Comparison of ENCODE assay signal across 30 cellular contexts in genomic region chr15:43943511-43943910, GRCh38.
A peak's percentile ranks its signal among the peaks of the same experiment; 100 is the strongest.
DNase-seq lines count a peak whose midpoint lies in the region; ATAC-seq and TF ChIP-seq lines count a peak whose summit lies in the region.
"Had no signal": no experiment of that assay in that cellular context is flagged by ENCODE, and none has a peak within 500 bp of the region (broad histone marks: within the 10 kb centered on the region; RNA-seq: fewer than 3 reads in every experiment).

No MANE protein-coding gene starts in this region.

- no peak for TF ChIP-seq CTCF in AG09309 (IDR thresholded peaks at IDR 0.05; ENCODE audit: control insufficient read depth, insufficient read depth, low read depth, low read length, missing control alignments)
- TF ChIP-seq CTCF in astrocyte of the spinal cord (IDR thresholded peaks at IDR 0.05; ENCODE audit: low read depth, low read length): no peak
- no peak for TF ChIP-seq CTCF in right lobe of liver (IDR thresholded peaks at IDR 0.05)
- no peak for TF ChIP-seq CTCF in colonic mucosa (IDR thresholded peaks at IDR 0.05)

- no peaks in the 10 kb centered on the region for H3K4me1 ChIP-seq in mesenchymal stem cell (ENCODE audit: control insufficient read depth, insufficient read depth, low read depth, low read length)
- no peaks in the 10 kb centered on the region for H3K4me1 ChIP-seq in right lobe of liver
- H3K4me1 ChIP-seq in colonic mucosa: no peaks in the 10 kb centered on the region
- H3K4me1 ChIP-seq: BE2C, HAP-1, suprapubic skin, upper lobe of left lung had no signal

- DNase-seq in AG09309 (ENCODE audit: low read depth): peak; percentile 29
- DNase-seq in HCEC 1CT: peak; percentile 66
- DNase-seq in astrocyte of the spinal cord (ENCODE audit: low read depth, low spot score): peak; percentile 51
- DNase-seq in mesenchymal stem cell: no peak
- no peak for DNase-seq in T-helper 2 cell
- no peak for DNase-seq in right lobe of liver
- no peak for DNase-seq in colonic mucosa
- DNase-seq: activated CD8-positive, alpha-beta T cell treated with anti-CD3 and anti-CD28 coated beads, Interleukin-2, amount 10 ng/mL, durations not matched to agents 7 days and 5 days; activated naive CD4-positive, alpha-beta T cell treated with anti-CD3 and anti-CD28 coated beads, Interleukin-2, amount 10 ng/mL, durations not matched to agents 7 days and 5 days; amniotic stem cell; BE2C; CD8-positive, alpha-beta T cell; foreskin melanocyte; kidney glomerular epithelial cell; MV-4-11; natural killer cell; NCI-H1436 treated with DMSO at 0.1 percent for 48 hours; NCI-H2081 treated with DMSO at 0.1 percent for 48 hours; NCI-H226; NCI-H69; occipital lobe; PC-3; Right ventricle myocardium superior; upper lobe of left lung had no signal

- TF ChIP-seq POLR2A in right lobe of liver (IDR thresholded peaks at IDR 0.05): no peak

- no peak overlapping the region for H3K23ac ChIP-seq in mesenchymal stem cell (ENCODE audit: low read length in 2 of 2)

- ATAC-seq in right lobe of liver: no peak
- no peak for ATAC-seq in HG02852 (IDR thresholded peaks at IDR 0.05; ENCODE audit: unreplicated experiment)
- ATAC-seq: activated CD8-positive, alpha-beta T cell treated with anti-CD3 and anti-CD28 coated beads, Interleukin-2, amount 10 ng/mL, durations not matched to agents 7 days and 5 days; activated T-helper 17 cell treated with anti-CD3 and anti-CD28 coated beads, Interleukin-2, amount 50 U/mL, for 72 hours; CD8-positive, alpha-beta T cell; natural killer cell; PC-3; stimulated activated memory B cell treated with anti-CD40 and anti-IgM and Interleukin-4, amounts not matched to agents 10 μg/mL and 1 μg/mL and 100 μg/mL, for 72 hours had no signal

- H2BK120ac ChIP-seq in mesenchymal stem cell (ENCODE audit: low read depth, low read length): no peak overlapping the region

- H3K27me3 ChIP-seq in mesenchymal stem cell (ENCODE audit: control insufficient read depth in 1 of 2, insufficient read depth in 1 of 2, low read length in 2 of 2) (no peaks in the 10 kb centered on the region), right lobe of liver (no peaks in the 10 kb centered on the region), colonic mucosa (no peaks in the 10 kb centered on the region)
- H3K27me3 ChIP-seq: BE2C, suprapubic skin, upper lobe of left lung had no signal

- H2AK5ac ChIP-seq in mesenchymal stem cell (ENCODE audit: low read length, severe bottlenecking): no peak overlapping the region

- H2BK15ac ChIP-seq in mesenchymal stem cell (ENCODE audit: low read depth, poor library complexity, severe bottlenecking): no peak overlapping the region

- no peak overlapping the region for H2AFZ ChIP-seq in mesenchymal stem cell (ENCODE audit: low read depth, low read length)

- H3K9me3 ChIP-seq in mesenchymal stem cell (ENCODE audit: control insufficient read depth, low read length) (no peaks in the 10 kb centered on the region), right lobe of liver (no peaks in the 10 kb centered on the region), colonic mucosa (no peaks in the 10 kb centered on the region)
- H3K9me3 ChIP-seq: BE2C, HAP-1, suprapubic skin, upper lobe of left lung had no signal

- H3K4me3 ChIP-seq in AG09309 (ENCODE audit: control insufficient read depth, low read depth, low read length) (no peak overlapping the region), astrocyte of the spinal cord (ENCODE audit: low read depth, low read length) (no peak overlapping the region), mesenchymal stem cell (ENCODE audit: insufficient read depth in 1 of 2, low read depth in 1 of 2, low read length in 2 of 2) (no peak overlapping the region), right lobe of liver (no peak overlapping the region), colonic mucosa (no peak overlapping the region)
- H3K4me3 ChIP-seq: HAP-1, lung, suprapubic skin, upper lobe of left lung had no signal

- peak overlapping the region; percentile 34 for H3K9ac ChIP-seq in mesenchymal stem cell (ENCODE audit: low read length)
- no peak overlapping the region for H3K9ac ChIP-seq in colonic mucosa (ENCODE audit: low read depth in 2 of 2, low read length in 2 of 2)

- intact Hi-C loops in right lobe of liver (cut with DNase I): no loop called here
- intact Hi-C loops in colonic mucosa (cut with DNase I): no loop called here

- no peak overlapping the region for H4K8ac ChIP-seq in mesenchymal stem cell (ENCODE audit: low read length)

- H3K4ac ChIP-seq in mesenchymal stem cell (ENCODE audit: low read depth in 1 of 2, low read length in 2 of 2): no peak overlapping the region

- in situ Hi-C loops in astrocyte of the spinal cord (cut with HindIII; ENCODE audit: low sequenced_read_pairs): no loop called here

- no peak overlapping the region for H3K27ac ChIP-seq in mesenchymal stem cell (ENCODE audit: low read length, poor library complexity, severe bottlenecking)
- no peak overlapping the region for H3K27ac ChIP-seq in right lobe of liver
- no peak overlapping the region for H3K27ac ChIP-seq in colonic mucosa
- H3K27ac ChIP-seq: suprapubic skin, upper lobe of left lung had no signal

- H2BK5ac ChIP-seq in mesenchymal stem cell (ENCODE audit: low read depth, low read length, poor library complexity, severe bottlenecking): no peak overlapping the region

- peaks cover 16% of the 10 kb centered on the region for H3K79me1 ChIP-seq in mesenchymal stem cell (replicated peaks; ENCODE audit: low read length, poor library complexity, severe bottlenecking)

- no peak overlapping the region for H4K91ac ChIP-seq in mesenchymal stem cell (ENCODE audit: low read length)

- H3K18ac ChIP-seq in mesenchymal stem cell (ENCODE audit: low read depth in 1 of 2, low read length in 2 of 2): no peak overlapping the region

- no peak overlapping the region for H3K14ac ChIP-seq in mesenchymal stem cell (ENCODE audit: low read length in 2 of 2)

- H2BK12ac ChIP-seq in mesenchymal stem cell (ENCODE audit: low read length in 2 of 2): no peak overlapping the region

- no peaks in the 10 kb centered on the region for H3K36me3 ChIP-seq in mesenchymal stem cell (ENCODE audit: control insufficient read depth in 1 of 2, insufficient read depth in 2 of 2, low read depth in 1 of 2, low read length in 2 of 2)
- no peaks in the 10 kb centered on the region for H3K36me3 ChIP-seq in right lobe of liver
- no peaks in the 10 kb centered on the region for H3K36me3 ChIP-seq in colonic mucosa
- H3K36me3 ChIP-seq: BE2C, HAP-1, suprapubic skin, upper lobe of left lung had no signal

- no peak overlapping the region for H3K4me2 ChIP-seq in mesenchymal stem cell (ENCODE audit: low read length, poor library complexity, severe bottlenecking)

Comparison
In these comparisons a context has a peak if more than half of its experiments do, and no peak if none do; other contexts are left out.
1. DNase-seq: peak in AG09309 (single experiment), HCEC 1CT (single experiment) and astrocyte of the spinal cord (single experiment); none in mesenchymal stem cell (single experiment), T-helper 2 cell (0 of 5), right lobe of liver (0 of 3) and colonic mucosa (single experiment).